ENCODE assay signal across 16 cellular contexts in genomic region chr9:83430681-83431080, GRCh38.
"Had no signal": no experiment of that assay in that cellular context is flagged by ENCODE, and none has a peak within 500 bp of the region (broad histone marks: within the 10 kb centered on the region; RNA-seq: fewer than 3 reads in every experiment).

No MANE protein-coding gene starts in this region.

- H3K27ac ChIP-seq: epithelial cell of prostate, psoas muscle, suprapubic skin had no signal

- ATAC-seq: activated CD8-positive, alpha-beta T cell treated with anti-CD3 and anti-CD28 coated beads, Interleukin-2, amount 10 ng/mL, durations not matched to agents 7 days and 5 days; mucosa of descending colon; natural killer cell treated with Interleukin-12 subunit alpha and Interleukin-12 subunit beta and Interleukin-15 and Interleukin-18, amount 100 ng/mL, for 72 hours; psoas muscle had no signal

- DNase-seq: activated CD4-positive, alpha-beta T cell treated with anti-CD3 and anti-CD28 coated beads for 48 hours; activated CD8-positive, alpha-beta T cell treated with anti-CD3 and anti-CD28 coated beads, Interleukin-2, amount 10 ng/mL, durations not matched to agents 7 days and 5 days; activated naive CD4-positive, alpha-beta T cell treated with Interleukin-2 at 50 U/mL for 16 hours; central memory CD4-positive, alpha-beta T cell; effector memory CD4-positive, alpha-beta T cell; mammary epithelial cell; mucosa of descending colon; sigmoid colon; stimulated activated CD4-positive, alpha-beta T cell treated with anti-CD3 and anti-CD28 coated beads, Interleukin-2, amount 100 ng/mL, for 48 hours; stimulated activated naive CD4-positive, alpha-beta T cell treated with Interleukin-2 at 50 U/mL for 16 hours; SW 1271; T-helper 9 cell had no signal

- H3K36me3 ChIP-seq: sigmoid colon, suprapubic skin had no signal

- H3K9me3 ChIP-seq: mucosa of descending colon, psoas muscle, sigmoid colon, suprapubic skin had no signal

- H3K4me3 ChIP-seq: mucosa of descending colon, psoas muscle, sigmoid colon, suprapubic skin had no signal

- H3K27me3 ChIP-seq: sigmoid colon, suprapubic skin had no signal
